1 cellular context compared by ENCODE assay signal in the genomic region with DNA sequence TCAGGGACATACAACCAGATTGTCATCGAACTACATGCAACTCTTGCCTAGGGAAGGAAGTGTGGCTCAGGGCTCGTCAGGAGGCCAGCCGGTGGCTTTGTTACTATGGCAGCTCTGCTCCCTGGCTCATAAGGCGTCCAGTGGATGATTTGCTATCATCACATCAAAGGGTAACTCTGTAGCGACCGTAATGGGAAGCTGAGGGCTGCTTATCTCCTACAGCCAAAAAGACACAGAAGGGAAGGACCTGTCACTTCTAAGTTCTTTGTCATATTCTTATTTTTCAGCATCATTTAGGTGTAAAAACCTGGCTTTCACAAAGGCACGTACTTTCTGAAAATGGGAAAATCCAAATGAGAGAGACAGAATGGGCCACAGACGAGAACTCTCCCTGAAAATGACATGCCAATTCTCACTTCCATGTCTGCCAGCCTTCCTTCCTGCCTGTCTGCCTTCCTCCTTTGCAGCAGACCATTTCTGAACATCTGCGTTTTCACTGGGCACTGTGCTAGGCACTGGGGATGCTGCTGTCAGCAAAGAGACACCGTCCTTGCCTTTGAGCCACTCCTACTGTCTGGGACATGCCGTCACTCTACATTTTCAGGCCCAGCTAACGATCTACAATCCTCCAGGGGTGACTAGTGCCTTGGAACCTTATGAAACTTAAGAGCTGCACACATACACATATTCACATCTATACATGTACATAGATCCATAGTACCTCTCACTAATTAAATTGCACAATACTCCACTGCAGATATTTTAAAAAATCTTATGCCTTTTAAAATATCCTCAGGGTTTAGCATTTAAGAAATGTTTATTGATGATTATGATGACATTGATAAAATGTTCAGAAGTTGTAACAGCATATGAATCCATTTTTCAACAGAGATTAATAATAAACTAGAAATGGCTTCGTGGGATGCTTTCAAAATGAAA.
TF ChIP-seq lines count a peak whose summit lies in the region.

No MANE protein-coding gene starts in this region.

TF ChIP-seq in K562, 482 proteins besides CTCF, POLR2A, EP300 and RAD21 (continued from another document and continues in another):
- TF ChIP-seq, protein P1, sequence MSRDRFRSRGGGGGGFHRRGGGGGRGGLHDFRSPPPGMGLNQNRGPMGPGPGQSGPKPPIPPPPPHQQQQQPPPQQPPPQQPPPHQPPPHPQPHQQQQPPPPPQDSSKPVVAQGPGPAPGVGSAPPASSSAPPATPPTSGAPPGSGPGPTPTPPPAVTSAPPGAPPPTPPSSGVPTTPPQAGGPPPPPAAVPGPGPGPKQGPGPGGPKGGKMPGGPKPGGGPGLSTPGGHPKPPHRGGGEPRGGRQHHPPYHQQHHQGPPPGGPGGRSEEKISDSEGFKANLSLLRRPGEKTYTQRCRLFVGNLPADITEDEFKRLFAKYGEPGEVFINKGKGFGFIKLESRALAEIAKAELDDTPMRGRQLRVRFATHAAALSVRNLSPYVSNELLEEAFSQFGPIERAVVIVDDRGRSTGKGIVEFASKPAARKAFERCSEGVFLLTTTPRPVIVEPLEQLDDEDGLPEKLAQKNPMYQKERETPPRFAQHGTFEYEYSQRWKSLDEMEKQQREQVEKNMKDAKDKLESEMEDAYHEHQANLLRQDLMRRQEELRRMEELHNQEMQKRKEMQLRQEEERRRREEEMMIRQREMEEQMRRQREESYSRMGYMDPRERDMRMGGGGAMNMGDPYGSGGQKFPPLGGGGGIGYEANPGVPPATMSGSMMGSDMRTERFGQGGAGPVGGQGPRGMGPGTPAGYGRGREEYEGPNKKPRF (IDR thresholded peaks at IDR 0.05; ENCODE audit: low read depth, low read length) = no peak
- no peak for TF ChIP-seq ZNF785 (CRISPR knock-in tag; IDR thresholded peaks at IDR 0.05)
- TF ChIP-seq COPS2 (conservative IDR thresholded peaks at IDR 0.05) = no peak
- 0 out of 2 replicates have a peak, but pooled peaks have one; percentile 53 for TF ChIP-seq TCF7L2 (IDR thresholded peaks at IDR 0.05; ENCODE audit: low read depth, low read length)
- no peak for TF ChIP-seq BHLHE40 (IDR thresholded peaks at IDR 0.05; ENCODE audit: low read length)
- TF ChIP-seq, protein P2, sequence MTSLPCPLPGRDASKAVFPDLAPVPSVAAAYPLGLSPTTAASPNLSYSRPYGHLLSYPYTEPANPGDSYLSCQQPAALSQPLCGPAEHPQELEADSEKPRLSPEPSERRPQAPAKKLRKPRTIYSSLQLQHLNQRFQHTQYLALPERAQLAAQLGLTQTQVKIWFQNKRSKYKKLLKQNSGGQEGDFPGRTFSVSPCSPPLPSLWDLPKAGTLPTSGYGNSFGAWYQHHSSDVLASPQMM (CRISPR knock-in tag; IDR thresholded peaks at IDR 0.05) = no peak
- TF ChIP-seq, protein P3, sequence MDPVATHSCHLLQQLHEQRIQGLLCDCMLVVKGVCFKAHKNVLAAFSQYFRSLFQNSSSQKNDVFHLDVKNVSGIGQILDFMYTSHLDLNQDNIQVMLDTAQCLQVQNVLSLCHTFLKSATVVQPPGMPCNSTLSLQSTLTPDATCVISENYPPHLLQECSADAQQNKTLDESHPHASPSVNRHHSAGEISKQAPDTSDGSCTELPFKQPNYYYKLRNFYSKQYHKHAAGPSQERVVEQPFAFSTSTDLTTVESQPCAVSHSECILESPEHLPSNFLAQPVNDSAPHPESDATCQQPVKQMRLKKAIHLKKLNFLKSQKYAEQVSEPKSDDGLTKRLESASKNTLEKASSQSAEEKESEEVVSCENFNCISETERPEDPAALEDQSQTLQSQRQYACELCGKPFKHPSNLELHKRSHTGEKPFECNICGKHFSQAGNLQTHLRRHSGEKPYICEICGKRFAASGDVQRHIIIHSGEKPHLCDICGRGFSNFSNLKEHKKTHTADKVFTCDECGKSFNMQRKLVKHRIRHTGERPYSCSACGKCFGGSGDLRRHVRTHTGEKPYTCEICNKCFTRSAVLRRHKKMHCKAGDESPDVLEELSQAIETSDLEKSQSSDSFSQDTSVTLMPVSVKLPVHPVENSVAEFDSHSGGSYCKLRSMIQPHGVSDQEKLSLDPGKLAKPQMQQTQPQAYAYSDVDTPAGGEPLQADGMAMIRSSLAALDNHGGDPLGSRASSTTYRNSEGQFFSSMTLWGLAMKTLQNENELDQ (CRISPR knock-in tag; IDR thresholded peaks at IDR 0.05; ENCODE audit: borderline replicate concordance) = no peak
- no peak for TF ChIP-seq BDP1 (IDR thresholded peaks at IDR 0.05; ENCODE audit: insufficient read depth, insufficient read length)
- TF ChIP-seq BACH1 (tag; IDR thresholded peaks at IDR 0.05) = no peak
- peak; percentile 78 for TF ChIP-seq CEBPB (tag; IDR thresholded peaks at IDR 0.05)
- TF ChIP-seq SAFB (IDR thresholded peaks at IDR 0.05; ENCODE audit: borderline replicate concordance, low read depth, low read length) = no peak
- TF ChIP-seq BCL6 (CRISPR knock-in tag; IDR thresholded peaks at IDR 0.05) = no peak
- TF ChIP-seq TRIM24 (IDR thresholded peaks at IDR 0.05) = no peak
- TF ChIP-seq FIP1L1 (IDR thresholded peaks at IDR 0.05; ENCODE audit: low read depth, low read length, poor library complexity, severe bottlenecking) = no peak
- TF ChIP-seq NUFIP1 (IDR thresholded peaks at IDR 0.05; ENCODE audit: partially characterized antibody) = no peak
- peak; percentile 73 for TF ChIP-seq ARID1B (IDR thresholded peaks at IDR 0.05)
- TF ChIP-seq SPI1 (IDR thresholded peaks at IDR 0.05; ENCODE audit: borderline replicate concordance, low read depth, low read length) = peak; percentile 78
- TF ChIP-seq CEBPG (CRISPR knock-in tag; IDR thresholded peaks at IDR 0.05) = no peak
- peak; percentile 48 to 74 for TF ChIP-seq CEBPG (tag; conservative IDR thresholded peaks at IDR 0.05 in 1 of 2, IDR thresholded peaks at IDR 0.05 in 1 of 2)
- TF ChIP-seq, protein P4, sequence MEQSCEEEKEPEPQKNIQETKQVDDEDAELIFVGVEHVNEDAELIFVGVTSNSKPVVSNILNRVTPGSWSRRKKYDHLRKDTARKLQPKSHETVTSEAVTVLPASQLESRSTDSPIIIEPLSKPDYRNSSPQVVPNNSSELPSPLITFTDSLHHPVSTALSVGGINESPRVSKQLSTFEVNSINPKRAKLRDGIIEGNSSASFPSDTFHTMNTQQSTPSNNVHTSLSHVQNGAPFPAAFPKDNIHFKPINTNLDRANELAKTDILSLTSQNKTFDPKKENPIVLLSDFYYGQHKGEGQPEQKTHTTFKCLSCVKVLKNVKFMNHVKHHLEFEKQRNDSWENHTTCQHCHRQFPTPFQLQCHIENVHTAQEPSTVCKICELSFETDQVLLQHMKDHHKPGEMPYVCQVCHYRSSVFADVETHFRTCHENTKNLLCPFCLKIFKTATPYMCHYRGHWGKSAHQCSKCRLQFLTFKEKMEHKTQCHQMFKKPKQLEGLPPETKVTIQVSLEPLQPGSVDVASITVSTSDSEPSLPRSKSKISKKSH (CRISPR knock-in tag; IDR thresholded peaks at IDR 0.05) = no peak
- TF ChIP-seq GTF2F1 (IDR thresholded peaks at IDR 0.05; ENCODE audit: low read depth, low read length) = no peak
- peak; percentile 75 for TF ChIP-seq LCOR (CRISPR knock-in tag; IDR thresholded peaks at IDR 0.05)
- TF ChIP-seq, protein P5, sequence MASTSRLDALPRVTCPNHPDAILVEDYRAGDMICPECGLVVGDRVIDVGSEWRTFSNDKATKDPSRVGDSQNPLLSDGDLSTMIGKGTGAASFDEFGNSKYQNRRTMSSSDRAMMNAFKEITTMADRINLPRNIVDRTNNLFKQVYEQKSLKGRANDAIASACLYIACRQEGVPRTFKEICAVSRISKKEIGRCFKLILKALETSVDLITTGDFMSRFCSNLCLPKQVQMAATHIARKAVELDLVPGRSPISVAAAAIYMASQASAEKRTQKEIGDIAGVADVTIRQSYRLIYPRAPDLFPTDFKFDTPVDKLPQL (IDR thresholded peaks at IDR 0.05; ENCODE audit: extremely low read depth, insufficient read length) = no peak
- TF ChIP-seq RUNX1 (IDR thresholded peaks at IDR 0.05; ENCODE audit: low read depth) = no peak
- TF ChIP-seq RFX1 (IDR thresholded peaks at IDR 0.05) = peak; percentile 85
- TF ChIP-seq CREM (IDR thresholded peaks at IDR 0.05; ENCODE audit: low read depth) = 0 out of 2 replicates have a peak, but pooled peaks have one; percentile 9
- no peak for TF ChIP-seq CC2D1A (IDR thresholded peaks at IDR 0.05)
- TF ChIP-seq ZFP36 (IDR thresholded peaks at IDR 0.05; ENCODE audit: low read depth, low read length, partially characterized antibody) = no peak
- TF ChIP-seq, protein P6, sequence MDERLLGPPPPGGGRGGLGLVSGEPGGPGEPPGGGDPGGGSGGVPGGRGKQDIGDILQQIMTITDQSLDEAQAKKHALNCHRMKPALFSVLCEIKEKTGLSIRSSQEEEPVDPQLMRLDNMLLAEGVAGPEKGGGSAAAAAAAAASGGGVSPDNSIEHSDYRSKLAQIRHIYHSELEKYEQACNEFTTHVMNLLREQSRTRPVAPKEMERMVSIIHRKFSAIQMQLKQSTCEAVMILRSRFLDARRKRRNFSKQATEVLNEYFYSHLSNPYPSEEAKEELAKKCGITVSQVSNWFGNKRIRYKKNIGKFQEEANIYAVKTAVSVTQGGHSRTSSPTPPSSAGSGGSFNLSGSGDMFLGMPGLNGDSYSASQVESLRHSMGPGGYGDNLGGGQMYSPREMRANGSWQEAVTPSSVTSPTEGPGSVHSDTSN (CRISPR knock-in tag; IDR thresholded peaks at IDR 0.05; ENCODE audit: low read depth) = no peak
- TF ChIP-seq, protein P6 (tag; conservative IDR thresholded peaks at IDR 0.05; ENCODE audit: low read depth) = peak; percentile 65
- peak; percentile 55 for TF ChIP-seq HNRNPLL (IDR thresholded peaks at IDR 0.05; ENCODE audit: low read depth, low read length, poor library complexity, severe bottlenecking)
- TF ChIP-seq, protein P7, sequence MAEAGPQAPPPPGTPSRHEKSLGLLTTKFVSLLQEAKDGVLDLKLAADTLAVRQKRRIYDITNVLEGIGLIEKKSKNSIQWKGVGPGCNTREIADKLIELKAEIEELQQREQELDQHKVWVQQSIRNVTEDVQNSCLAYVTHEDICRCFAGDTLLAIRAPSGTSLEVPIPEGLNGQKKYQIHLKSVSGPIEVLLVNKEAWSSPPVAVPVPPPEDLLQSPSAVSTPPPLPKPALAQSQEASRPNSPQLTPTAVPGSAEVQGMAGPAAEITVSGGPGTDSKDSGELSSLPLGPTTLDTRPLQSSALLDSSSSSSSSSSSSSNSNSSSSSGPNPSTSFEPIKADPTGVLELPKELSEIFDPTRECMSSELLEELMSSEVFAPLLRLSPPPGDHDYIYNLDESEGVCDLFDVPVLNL (CRISPR knock-in tag; IDR thresholded peaks at IDR 0.05; ENCODE audit: low read depth) = no peak
- TF ChIP-seq NR3C1 (CRISPR knock-in tag; IDR thresholded peaks at IDR 0.05) = no peak
- no peak for TF ChIP-seq ZNF561 (CRISPR knock-in tag; conservative IDR thresholded peaks at IDR 0.05)
- no peak for TF ChIP-seq CSDE1 (IDR thresholded peaks at IDR 0.05)
- TF ChIP-seq, protein P8, sequence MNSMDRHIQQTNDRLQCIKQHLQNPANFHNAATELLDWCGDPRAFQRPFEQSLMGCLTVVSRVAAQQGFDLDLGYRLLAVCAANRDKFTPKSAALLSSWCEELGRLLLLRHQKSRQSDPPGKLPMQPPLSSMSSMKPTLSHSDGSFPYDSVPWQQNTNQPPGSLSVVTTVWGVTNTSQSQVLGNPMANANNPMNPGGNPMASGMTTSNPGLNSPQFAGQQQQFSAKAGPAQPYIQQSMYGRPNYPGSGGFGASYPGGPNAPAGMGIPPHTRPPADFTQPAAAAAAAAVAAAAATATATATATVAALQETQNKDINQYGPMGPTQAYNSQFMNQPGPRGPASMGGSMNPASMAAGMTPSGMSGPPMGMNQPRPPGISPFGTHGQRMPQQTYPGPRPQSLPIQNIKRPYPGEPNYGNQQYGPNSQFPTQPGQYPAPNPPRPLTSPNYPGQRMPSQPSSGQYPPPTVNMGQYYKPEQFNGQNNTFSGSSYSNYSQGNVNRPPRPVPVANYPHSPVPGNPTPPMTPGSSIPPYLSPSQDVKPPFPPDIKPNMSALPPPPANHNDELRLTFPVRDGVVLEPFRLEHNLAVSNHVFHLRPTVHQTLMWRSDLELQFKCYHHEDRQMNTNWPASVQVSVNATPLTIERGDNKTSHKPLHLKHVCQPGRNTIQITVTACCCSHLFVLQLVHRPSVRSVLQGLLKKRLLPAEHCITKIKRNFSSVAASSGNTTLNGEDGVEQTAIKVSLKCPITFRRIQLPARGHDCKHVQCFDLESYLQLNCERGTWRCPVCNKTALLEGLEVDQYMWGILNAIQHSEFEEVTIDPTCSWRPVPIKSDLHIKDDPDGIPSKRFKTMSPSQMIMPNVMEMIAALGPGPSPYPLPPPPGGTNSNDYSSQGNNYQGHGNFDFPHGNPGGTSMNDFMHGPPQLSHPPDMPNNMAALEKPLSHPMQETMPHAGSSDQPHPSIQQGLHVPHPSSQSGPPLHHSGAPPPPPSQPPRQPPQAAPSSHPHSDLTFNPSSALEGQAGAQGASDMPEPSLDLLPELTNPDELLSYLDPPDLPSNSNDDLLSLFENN (IDR thresholded peaks at IDR 0.05; ENCODE audit: low read depth in 2 of 2, low read length in 2 of 2) = no peak
- TF ChIP-seq YY1 (IDR thresholded peaks at IDR 0.05; ENCODE audit: borderline replicate concordance in 1 of 3, control insufficient read depth in 1 of 3, extremely low read depth in 1 of 3, insufficient read depth in 3 of 3, insufficient read length in 1 of 3, insufficient replicate concordance in 2 of 3, low read depth in 1 of 3, low read length in 2 of 3) = peak in 1 of 3 experiments; percentile 9
- no peak for TF ChIP-seq ZSCAN29 (IDR thresholded peaks at IDR 0.05)
- no peak for TF ChIP-seq SMAD3 (CRISPR knock-in tag; conservative IDR thresholded peaks at IDR 0.05)
- TF ChIP-seq, protein P9, sequence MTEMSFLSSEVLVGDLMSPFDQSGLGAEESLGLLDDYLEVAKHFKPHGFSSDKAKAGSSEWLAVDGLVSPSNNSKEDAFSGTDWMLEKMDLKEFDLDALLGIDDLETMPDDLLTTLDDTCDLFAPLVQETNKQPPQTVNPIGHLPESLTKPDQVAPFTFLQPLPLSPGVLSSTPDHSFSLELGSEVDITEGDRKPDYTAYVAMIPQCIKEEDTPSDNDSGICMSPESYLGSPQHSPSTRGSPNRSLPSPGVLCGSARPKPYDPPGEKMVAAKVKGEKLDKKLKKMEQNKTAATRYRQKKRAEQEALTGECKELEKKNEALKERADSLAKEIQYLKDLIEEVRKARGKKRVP (CRISPR knock-in tag; IDR thresholded peaks at IDR 0.05) = no peak
- peak; percentile 50; the same call in 1 of the 2 replicates for TF ChIP-seq NCOR1 (IDR thresholded peaks at IDR 0.05)
- TF ChIP-seq KLF13 (tag; IDR thresholded peaks at IDR 0.05; ENCODE audit: borderline replicate concordance, low read depth) = no peak
- no peak for TF ChIP-seq FOS (IDR thresholded peaks at IDR 0.05; ENCODE audit: extremely low read depth, insufficient read length)
- no peak for TF ChIP-seq ZNF79 (CRISPR knock-in tag; IDR thresholded peaks at IDR 0.05; ENCODE audit: low read depth)
- TF ChIP-seq, protein P10, sequence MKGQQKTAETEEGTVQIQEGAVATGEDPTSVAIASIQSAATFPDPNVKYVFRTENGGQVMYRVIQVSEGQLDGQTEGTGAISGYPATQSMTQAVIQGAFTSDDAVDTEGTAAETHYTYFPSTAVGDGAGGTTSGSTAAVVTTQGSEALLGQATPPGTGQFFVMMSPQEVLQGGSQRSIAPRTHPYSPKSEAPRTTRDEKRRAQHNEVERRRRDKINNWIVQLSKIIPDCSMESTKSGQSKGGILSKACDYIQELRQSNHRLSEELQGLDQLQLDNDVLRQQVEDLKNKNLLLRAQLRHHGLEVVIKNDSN (CRISPR knock-in tag; IDR thresholded peaks at IDR 0.05) = no peak
- peak; percentile 18; the same call in 1 of the 2 replicates for TF ChIP-seq HDGF (IDR thresholded peaks at IDR 0.05)
